ENCODE assay signal across 24 cellular contexts in genomic region chr21:15240846-15241245, GRCh38.
"Had no signal": no experiment of that assay in that cellular context is flagged by ENCODE, and none has a peak within 500 bp of the region (broad histone marks: within the 10 kb centered on the region; RNA-seq: fewer than 3 reads in every experiment).

No MANE protein-coding gene starts in this region.

- DNase-seq: activated B cell treated with CpG ODN at 0.5 μM for 24 hours; activated CD4-positive, alpha-beta T cell treated with anti-CD3 and anti-CD28 coated beads for 36 hours; activated CD4-positive, alpha-beta T cell treated with anti-CD3 and anti-CD28 coated beads, Interleukin-2, amount 50 U/mL, for 48 hours; activated CD8-positive, alpha-beta memory T cell treated with anti-CD3 and anti-CD28 coated beads, Interleukin-2, amount 50 U/mL, for 48 hours; activated naive CD4-positive, alpha-beta T cell treated with Interleukin-2 at 50 U/mL for 16 hours; activated naive CD8-positive, alpha-beta T cell treated with anti-CD3 and anti-CD28 coated beads, Interleukin-2, amount 10 ng/mL, durations not matched to agents 7 days and 5 days; activated T-cell treated with anti-CD3 and anti-CD28 coated beads, Interleukin-2, amount 50 U/mL, for 48 hours; amygdala; cerebellar nuclear complex; cortex of kidney; heart left ventricle; islet precursor cell; left colon; mesenchymal stem cell; occipital lobe; sigmoid colon; spleen; stimulated activated CD4-positive, alpha-beta T cell treated with anti-CD3 and anti-CD28 coated beads, Interleukin-4, amount 100 ng/mL, for 24 hours; stimulated activated naive CD8-positive, alpha-beta T cell treated with anti-CD3 and anti-CD28 coated beads, Interleukin-15, Interleukin-2, amounts not matched to agents 100 U/mL and 50 U/mL, for 24 hours; SW 1271; T-helper 17 cell; thyroid gland had no signal

- H3K27me3 ChIP-seq: heart left ventricle, sigmoid colon, spleen, thyroid gland had no signal

- H3K9me3 Mint-ChIP-seq: activated B cell treated with CpG ODN at 0.5 μM for 24 hours; activated naive CD8-positive, alpha-beta T cell treated with anti-CD3 and anti-CD28 coated beads, Interleukin-2, amount 10 ng/mL, durations not matched to agents 7 days and 5 days had no signal

- H3K27ac ChIP-seq: heart left ventricle, sigmoid colon, spleen, thyroid gland had no signal

- H3K4me3 ChIP-seq: heart left ventricle, sigmoid colon, spleen, thyroid gland had no signal

- H3K9me3 ChIP-seq: heart left ventricle, sigmoid colon, spleen, thyroid gland had no signal

- ATAC-seq: activated CD4-positive, alpha-beta T cell treated with anti-CD3 and anti-CD28 coated beads for 36 hours; heart left ventricle; left colon; stimulated activated naive CD8-positive, alpha-beta T cell treated with anti-CD3 and anti-CD28 coated beads, Interleukin-15, Interleukin-2, amounts not matched to agents 100 U/mL and 50 U/mL, for 24 hours; T-helper 17 cell had no signal

- FAIRE-seq: bronchial epithelial cell had no signal

- H3K36me3 Mint-ChIP-seq: activated naive CD8-positive, alpha-beta T cell treated with anti-CD3 and anti-CD28 coated beads, Interleukin-2, amount 10 ng/mL, durations not matched to agents 7 days and 5 days had no signal

- H3K36me3 ChIP-seq: heart left ventricle, sigmoid colon, spleen, thyroid gland had no signal

- H3K4me3 Mint-ChIP-seq: activated B cell treated with CpG ODN at 0.5 μM for 24 hours; activated CD4-positive, alpha-beta T cell treated with anti-CD3 and anti-CD28 coated beads for 36 hours; activated naive CD8-positive, alpha-beta T cell treated with anti-CD3 and anti-CD28 coated beads, Interleukin-2, amount 10 ng/mL, durations not matched to agents 7 days and 5 days; neural crest cell; T-helper 17 cell had no signal

- H3K27ac Mint-ChIP-seq: activated B cell treated with CpG ODN at 0.5 μM for 24 hours; activated CD4-positive, alpha-beta T cell treated with anti-CD3 and anti-CD28 coated beads for 36 hours; activated naive CD8-positive, alpha-beta T cell treated with anti-CD3 and anti-CD28 coated beads, Interleukin-2, amount 10 ng/mL, durations not matched to agents 7 days and 5 days; T-helper 17 cell had no signal

- H3K4me1 ChIP-seq: spleen, thyroid gland had no signal

- H3K4me1 Mint-ChIP-seq: activated B cell treated with CpG ODN at 0.5 μM for 24 hours; activated CD4-positive, alpha-beta T cell treated with anti-CD3 and anti-CD28 coated beads for 36 hours had no signal

- H3K27me3 Mint-ChIP-seq: activated naive CD8-positive, alpha-beta T cell treated with anti-CD3 and anti-CD28 coated beads, Interleukin-2, amount 10 ng/mL, durations not matched to agents 7 days and 5 days had no signal
